In genomic region chr6:158164564-158164963, GRCh38 we compare ENCODE assay signal across 19 cellular contexts.
"Had no signal": no experiment of that assay in that cellular context is flagged by ENCODE, and none has a peak within 500 bp of the region (broad histone marks: within the 10 kb centered on the region; RNA-seq: fewer than 3 reads in every experiment).

No MANE protein-coding gene starts in this region.

- H3K4me3 Mint-ChIP-seq: activated naive CD4-positive, alpha-beta T cell treated with anti-CD3 and anti-CD28 coated beads, Interleukin-2, amount 10 ng/mL, durations not matched to agents 7 days and 5 days; natural killer cell treated with Interleukin-12 subunit alpha and Interleukin-12 subunit beta and Interleukin-15 and Interleukin-18, amount 100 ng/mL, for 72 hours; stimulated activated memory B cell treated with anti-CD40 and anti-IgM and Interleukin-4, amounts not matched to agents 10 μg/mL and 1 μg/mL and 100 μg/mL, for 72 hours; T-cell had no signal

- H3K36me3 Mint-ChIP-seq: stimulated activated memory B cell treated with anti-CD40 and anti-IgM and Interleukin-4, amounts not matched to agents 10 μg/mL and 1 μg/mL and 100 μg/mL, for 72 hours; T-cell had no signal

- DNase-seq: activated CD4-positive, CD25-positive, alpha-beta regulatory T cell; activated CD8-positive, alpha-beta memory T cell treated with anti-CD3 and anti-CD28 coated beads, Interleukin-2, amount 50 U/mL, for 48 hours; activated gamma-delta T cell; activated naive CD4-positive, alpha-beta T cell treated with anti-CD3 and anti-CD28 coated beads, Interleukin-2, amount 10 ng/mL, durations not matched to agents 7 days and 5 days; amygdala; caudate nucleus; cortex of kidney; islet precursor cell; left ventricle myocardium inferior; mesendoderm; mucosa of descending colon; pancreas; sigmoid colon; small intestine; stimulated activated CD4-positive, alpha-beta T cell treated with anti-CD3 and anti-CD28 coated beads, Interleukin-4, amount 100 ng/mL, for 24 hours; T-cell had no signal

- H3K27me3 Mint-ChIP-seq: activated naive CD4-positive, alpha-beta T cell treated with anti-CD3 and anti-CD28 coated beads, Interleukin-2, amount 10 ng/mL, durations not matched to agents 7 days and 5 days; stimulated activated memory B cell treated with anti-CD40 and anti-IgM and Interleukin-4, amounts not matched to agents 10 μg/mL and 1 μg/mL and 100 μg/mL, for 72 hours; T-cell had no signal

- H3K27ac Mint-ChIP-seq: activated naive CD4-positive, alpha-beta T cell treated with anti-CD3 and anti-CD28 coated beads, Interleukin-2, amount 10 ng/mL, durations not matched to agents 7 days and 5 days; natural killer cell treated with Interleukin-12 subunit alpha and Interleukin-12 subunit beta and Interleukin-15 and Interleukin-18, amount 100 ng/mL, for 72 hours; stimulated activated memory B cell treated with anti-CD40 and anti-IgM and Interleukin-4, amounts not matched to agents 10 μg/mL and 1 μg/mL and 100 μg/mL, for 72 hours; T-cell had no signal

- H3K9me3 Mint-ChIP-seq: activated naive CD4-positive, alpha-beta T cell treated with anti-CD3 and anti-CD28 coated beads, Interleukin-2, amount 10 ng/mL, durations not matched to agents 7 days and 5 days; natural killer cell treated with Interleukin-12 subunit alpha and Interleukin-12 subunit beta and Interleukin-15 and Interleukin-18, amount 100 ng/mL, for 72 hours; stimulated activated memory B cell treated with anti-CD40 and anti-IgM and Interleukin-4, amounts not matched to agents 10 μg/mL and 1 μg/mL and 100 μg/mL, for 72 hours; T-cell had no signal

- ATAC-seq: gastroesophageal sphincter; mucosa of descending colon; natural killer cell treated with Interleukin-12 subunit alpha and Interleukin-12 subunit beta and Interleukin-15 and Interleukin-18, amount 100 ng/mL, for 72 hours; pancreas; stimulated activated memory B cell treated with anti-CD40 and anti-IgM and Interleukin-4, amounts not matched to agents 10 μg/mL and 1 μg/mL and 100 μg/mL, for 72 hours; T-cell had no signal
